In genomic region chr4:1718095-1718850, GRCh38 we compare ENCODE assay signal across 12 cellular contexts. TPM values are rescaled to one million over a fixed set of nuclear protein-coding genes. Genes with fewer than 3 reads are reported as not detected.
A peak's percentile ranks its signal among the peaks of the same experiment; 100 is the strongest.
DNase-seq lines count a peak whose midpoint lies in the region; ATAC-seq and TF ChIP-seq lines count a peak whose summit lies in the region.
"Had no signal": no experiment of that assay in that cellular context is flagged by ENCODE, and none has a peak within 500 bp of the region (broad histone marks: within the 10 kb centered on the region; RNA-seq: fewer than 3 reads in every experiment).

No MANE protein-coding gene starts in this region.

- peaks cover 76% of the 10 kb centered on the region for H3K79me2 ChIP-seq in GM23248 (ENCODE audit: insufficient read depth)

- H3K27ac Mint-ChIP-seq in T-helper 2 cell treated with Interferon-gamma antibody and Interleukin-4, amounts not matched to agents 5 μg/mL and 100 μg/mL, for 36 hours: peak overlapping the region; percentile 57
- H3K27ac Mint-ChIP-seq in effector memory CD8-positive, alpha-beta T cell: no peak overlapping the region
- H3K27ac Mint-ChIP-seq in progenitor cell of endocrine pancreas: peak overlapping the region; percentile 52

- no peaks in the 10 kb centered on the region for H3K9me2 ChIP-seq in GM23248 (ENCODE audit: insufficient read depth)

- H3K9me3 Mint-ChIP-seq in T-helper 2 cell treated with Interferon-gamma antibody and Interleukin-4, amounts not matched to agents 5 μg/mL and 100 μg/mL, for 36 hours: no peaks in the 10 kb centered on the region
- no peaks in the 10 kb centered on the region for H3K9me3 Mint-ChIP-seq in effector memory CD8-positive, alpha-beta T cell
- no peaks in the 10 kb centered on the region for H3K9me3 Mint-ChIP-seq in progenitor cell of endocrine pancreas (ENCODE audit: low read depth)

- TF ChIP-seq CTCF in progenitor cell of endocrine pancreas (IDR thresholded peaks at IDR 0.05; ENCODE audit: unreplicated experiment): no peak

- no peaks in the 10 kb centered on the region for H3K27me3 Mint-ChIP-seq in T-helper 2 cell treated with Interferon-gamma antibody and Interleukin-4, amounts not matched to agents 5 μg/mL and 100 μg/mL, for 36 hours (ENCODE audit: low read depth)
- no peaks in the 10 kb centered on the region for H3K27me3 Mint-ChIP-seq in effector memory CD8-positive, alpha-beta T cell
- H3K27me3 Mint-ChIP-seq in progenitor cell of endocrine pancreas: no peaks in the 10 kb centered on the region

- H3K27ac ChIP-seq in GM23248: no peak overlapping the region
- H3K27ac ChIP-seq: thoracic aorta had no signal

- no peaks in the 10 kb centered on the region for H3K9me3 ChIP-seq in GM23248 (ENCODE audit: low read depth)
- H3K9me3 ChIP-seq: thoracic aorta had no signal

- H3K4me2 ChIP-seq in GM23248 (ENCODE audit: unreplicated experiment): no peak overlapping the region

- peak overlapping the region; percentile 61 for H3K4me3 Mint-ChIP-seq in T-helper 2 cell treated with Interferon-gamma antibody and Interleukin-4, amounts not matched to agents 5 μg/mL and 100 μg/mL, for 36 hours
- peak overlapping the region; percentile 62 to 91 for H3K4me3 Mint-ChIP-seq in effector memory CD8-positive, alpha-beta T cell
- H3K4me3 Mint-ChIP-seq in progenitor cell of endocrine pancreas (ENCODE audit: low read depth): peak overlapping the region; percentile 86

- H3K4me1 Mint-ChIP-seq in T-helper 2 cell treated with Interferon-gamma antibody and Interleukin-4, amounts not matched to agents 5 μg/mL and 100 μg/mL, for 36 hours (ENCODE audit: low read depth): peaks cover 30% of the 10 kb centered on the region
- H3K4me1 Mint-ChIP-seq in effector memory CD8-positive, alpha-beta T cell (ENCODE audit: low read depth in 2 of 2): peaks cover 39 to 46% of the 10 kb centered on the region in 2 donors
- H3K4me1 Mint-ChIP-seq in progenitor cell of endocrine pancreas (ENCODE audit: low read depth): peaks cover 22% of the 10 kb centered on the region

- no peak overlapping the region for H3K4me3 ChIP-seq in GM23248
- H3K4me3 ChIP-seq: thoracic aorta had no signal

- peaks cover 19% of the 10 kb centered on the region for H3K4me1 ChIP-seq in GM23248 (ENCODE audit: insufficient read depth)

- 80 to 87% methylated on average over 29 to 31 of the region's 31 CpGs for WGBS in GM23248 (ENCODE audit: low coverage in 1 of 2, low lambda C conversion rate in 2 of 2, missing lambda C conversion rate in 2 of 2), 2 experiments

- no peak for ATAC-seq in effector memory CD8-positive, alpha-beta T cell (replicated peaks)

- no peak for DNase-seq in T-helper 2 cell treated with Interferon-gamma antibody and Interleukin-4, amounts not matched to agents 5 μg/mL and 100 μg/mL, for 36 hours (ENCODE audit: low spot score)
- DNase-seq in T-helper 2 cell: no peak
- DNase-seq in NAMALWA (ENCODE audit: low spot score): peak; percentile 33
- DNase-seq in effector memory CD8-positive, alpha-beta T cell: no peak
- no peak for DNase-seq in progenitor cell of endocrine pancreas (ENCODE audit: low spot score, unreplicated experiment)
- no peak for DNase-seq in GM23248
- no peak for DNase-seq in NCI-H82 (lab: John Stamatoyannopoulos, UW)
- no peak for DNase-seq in NCI-H2196 (lab: John Stamatoyannopoulos, UW; ENCODE audit: unreplicated experiment)
- DNase-seq: hippocampal formation; NCI-H446 treated with DMSO at 0.1 percent for 48 hours; stimulated activated CD4-positive, alpha-beta T cell treated with anti-CD3 and anti-CD28 coated beads, Interleukin-2, amount 100 ng/mL, for 48 hours had no signal

- no peaks in the 10 kb centered on the region for H3K27me3 ChIP-seq in GM23248 (replicated peaks; ENCODE audit: insufficient read depth)

- H3K36me3 ChIP-seq in GM23248 (ENCODE audit: low read depth): no peaks in the 10 kb centered on the region

- no peak overlapping the region for H2AFZ ChIP-seq in GM23248

- peaks cover 16% of the 10 kb centered on the region for H3F3A ChIP-seq in GM23248 (ENCODE audit: insufficient read depth)

- in situ Hi-C loops in GM23248 (cut with MboI): no loop called here

- H3K36me3 Mint-ChIP-seq in T-helper 2 cell treated with Interferon-gamma antibody and Interleukin-4, amounts not matched to agents 5 μg/mL and 100 μg/mL, for 36 hours (ENCODE audit: low read depth): peaks cover 43% of the 10 kb centered on the region
- H3K36me3 Mint-ChIP-seq in effector memory CD8-positive, alpha-beta T cell (ENCODE audit: insufficient read depth): peaks cover 25% of the 10 kb centered on the region
- no peaks in the 10 kb centered on the region for H3K36me3 Mint-ChIP-seq in progenitor cell of endocrine pancreas (ENCODE audit: insufficient read depth)

- no peaks in the 10 kb centered on the region for H4K20me1 ChIP-seq in GM23248 (ENCODE audit: insufficient read depth)

- no peak overlapping the region for H3K9ac ChIP-seq in GM23248

RNA-seq across cellular contexts. Expression of gene TMEM129, which starts 2.9 kb away (rescaled TPM):
- total RNA-seq in progenitor cell of endocrine pancreas: 29.9 and 30.0 TPM in 2 replicates
- total RNA-seq in GM23248 (2014; rRNA removed; shearing (Covaris generic)): 55.4 and 80.2 TPM in 2 replicates
- polyA plus RNA-seq in GM23248 (2016; fragmentation: Nextera tagmentation; extraction: Ambion mirVana): 32.6 and 35.7 TPM in 2 replicates

RNA-seq across cellular contexts. Expression of gene TACC3, which starts 3.0 kb away (rescaled TPM):
- total RNA-seq in progenitor cell of endocrine pancreas: 56.2 and 58.3 TPM in 2 replicates
- total RNA-seq in GM23248 (2014; rRNA removed; shearing (Covaris generic)): 3.8 and 9.7 TPM in 2 replicates
- polyA plus RNA-seq in GM23248 (2016; fragmentation: Nextera tagmentation; extraction: Ambion mirVana): 18.2 and 21.1 TPM in 2 replicates

RNA-seq across cellular contexts. Expression of gene SLBP, which starts 6.2 kb away (rescaled TPM):
- 54.3 and 56.5 TPM in 2 replicates for total RNA-seq in progenitor cell of endocrine pancreas
- 72.7 and 74.4 TPM in 2 replicates for total RNA-seq in GM23248 (2014; rRNA removed; shearing (Covaris generic))
- 85.6 and 85.8 TPM in 2 replicates for polyA plus RNA-seq in GM23248 (2016; fragmentation: Nextera tagmentation; extraction: Ambion mirVana)

RNA-seq across cellular contexts. Expression of gene FAM53A, which starts 34.2 kb away (rescaled TPM):
- total RNA-seq in progenitor cell of endocrine pancreas: 2.4 and 3.0 TPM in 2 replicates
- total RNA-seq in GM23248 (2014; rRNA removed; shearing (Covaris generic)): 3.8 and 15.3 TPM in 2 replicates
- 1.4 and 2.8 TPM in 2 replicates for polyA plus RNA-seq in GM23248 (2016; fragmentation: Nextera tagmentation; extraction: Ambion mirVana)

Comparison
In these comparisons a context has a peak if more than half of its experiments do, and no peak if none do; other contexts are left out.
1. H3K27ac Mint-ChIP-seq: peak in T-helper 2 cell treated with Interferon-gamma antibody and Interleukin-4, amounts not matched to agents 5 μg/mL and 100 μg/mL, for 36 hours (single experiment) and progenitor cell of endocrine pancreas (single experiment); none in effector memory CD8-positive, alpha-beta T cell (0 of 2).
2. Peak in every context shown above with its lines, with median percentiles within 50 percentile points of each other: H3K4me3 Mint-ChIP-seq.